Comparison of ENCODE assay signal across 1 cellular context in genomic region chr12:48157016-48157888, GRCh38.
A peak's percentile ranks its signal among the peaks of the same experiment; 100 is the strongest.
TF ChIP-seq lines count a peak whose summit lies in the region.

Gene ASB8, minus strand, starts transcription at chr12:48157515. Its CDS starts 4,019 bp downstream, at chr12:48153496.

TF ChIP-seq in GM12878, 131 proteins besides CTCF, POLR2A, EP300 and RAD21 (continued from another document and continues in another):
- TF ChIP-seq ELK1 (IDR thresholded peaks at IDR 0.05; ENCODE audit: low read depth, low read length) (peak; percentile 65; the same call in 1 of the 2 replicates), NBN (IDR thresholded peaks at IDR 0.05) (peak; percentile 72; the same call in 1 of the 2 replicates), SMC3 (IDR thresholded peaks at IDR 0.05; ENCODE audit: borderline replicate concordance, low read length) (no peak), MAX (IDR thresholded peaks at IDR 0.05; ENCODE audit: low read depth, low read length) (0 out of 2 replicates have a peak, but pooled peaks have one; percentile 45), RB1 (IDR thresholded peaks at IDR 0.05; ENCODE audit: borderline replicate concordance) (no peak), WRNIP1 (IDR thresholded peaks at IDR 0.05; ENCODE audit: borderline replicate concordance, low read depth, low read length) (no peak), NR2F1 (conservative IDR thresholded peaks at IDR 0.05) (peak; percentile 88), SREBF1 (IDR thresholded peaks at IDR 0.05; ENCODE audit: low read length) (peak; percentile 72), CBX5 (IDR thresholded peaks at IDR 0.05; ENCODE audit: low read depth) (no peak), CREM (IDR thresholded peaks at IDR 0.05; ENCODE audit: low read depth) (peak; percentile 28; the same call in 1 of the 2 replicates), IKZF2 (IDR thresholded peaks at IDR 0.05) (peak in 1 of 2 experiments; percentile 41; a peak in 1 of 4 replicates), GATAD2B (conservative IDR thresholded peaks at IDR 0.05; ENCODE audit: low read depth) (peak; percentile 65), RELB (IDR thresholded peaks at IDR 0.05; ENCODE audit: low read depth) (no peak), GABPA (IDR thresholded peaks at IDR 0.05; ENCODE audit: low read depth) (peak; percentile 93), RAD51 (IDR thresholded peaks at IDR 0.05) (no peak), RUNX3 (IDR thresholded peaks at IDR 0.05; ENCODE audit: low read length) (no peak), POLR2AphosphoS2 (IDR thresholded peaks at IDR 0.05; ENCODE audit: low read depth, low read length) (peak; percentile 61), ZBTB40 (IDR thresholded peaks at IDR 0.05; ENCODE audit: borderline replicate concordance) (peak; percentile 92), NFIC (IDR thresholded peaks at IDR 0.05; ENCODE audit: low read depth, low read length) (no peak), FOXK2 (IDR thresholded peaks at IDR 0.05) (peak; percentile 88), ZNF274 (IDR thresholded peaks at IDR 0.05; ENCODE audit: insufficient read depth, insufficient read length) (no peak), HCFC1 (IDR thresholded peaks at IDR 0.05; ENCODE audit: low read length) (peak; percentile 55), BCL3 (IDR thresholded peaks at IDR 0.05; ENCODE audit: borderline replicate concordance, insufficient read depth, low read depth, low read length, poor library complexity, severe bottlenecking) (no peak), DPF2 (IDR thresholded peaks at IDR 0.05) (0 out of 2 replicates have a peak, but pooled peaks have one; percentile 40), SMARCA5 (IDR thresholded peaks at IDR 0.05) (no peak), IKZF1 (conservative IDR thresholded peaks at IDR 0.05) (peak; percentile 84), TCF3 (IDR thresholded peaks at IDR 0.05; ENCODE audit: borderline replicate concordance, insufficient read depth, low read depth, low read length) (no peak), SUZ12 (IDR thresholded peaks at IDR 0.05; ENCODE audit: unreplicated experiment) (no peak), YY1 (IDR thresholded peaks at IDR 0.05; ENCODE audit: low read depth, low read length) (peak; percentile 43; the same call in 1 of the 2 replicates), HDGF (IDR thresholded peaks at IDR 0.05) (no peak), ZNF687 (IDR thresholded peaks at IDR 0.05) (peak; percentile 99), NR2C2 (IDR thresholded peaks at IDR 0.05; ENCODE audit: borderline replicate concordance, control insufficient read depth, insufficient read length, low read depth) (peak; percentile 97), HSF1 (IDR thresholded peaks at IDR 0.05; ENCODE audit: low read depth, low read length) (no peak), MYC (IDR thresholded peaks at IDR 0.05; ENCODE audit: insufficient read depth, insufficient read length, insufficient replicate concordance, low read length, severe bottlenecking) (no peak), BRCA1 (IDR thresholded peaks at IDR 0.05; ENCODE audit: low read depth, low read length) (no peak), NKRF (conservative IDR thresholded peaks at IDR 0.05) (peak; percentile 72; the same call in 1 of the 2 replicates), CEBPZ (IDR thresholded peaks at IDR 0.05; ENCODE audit: low read depth, low read length) (no peak), ATF3 (IDR thresholded peaks at IDR 0.05; ENCODE audit: borderline replicate concordance, extremely low read depth, low read depth, low read length) (no peak), KDM1A (IDR thresholded peaks at IDR 0.05; ENCODE audit: borderline replicate concordance) (no peak)
